Comparison of ENCODE assay signal across 26 cellular contexts in the genomic region with DNA sequence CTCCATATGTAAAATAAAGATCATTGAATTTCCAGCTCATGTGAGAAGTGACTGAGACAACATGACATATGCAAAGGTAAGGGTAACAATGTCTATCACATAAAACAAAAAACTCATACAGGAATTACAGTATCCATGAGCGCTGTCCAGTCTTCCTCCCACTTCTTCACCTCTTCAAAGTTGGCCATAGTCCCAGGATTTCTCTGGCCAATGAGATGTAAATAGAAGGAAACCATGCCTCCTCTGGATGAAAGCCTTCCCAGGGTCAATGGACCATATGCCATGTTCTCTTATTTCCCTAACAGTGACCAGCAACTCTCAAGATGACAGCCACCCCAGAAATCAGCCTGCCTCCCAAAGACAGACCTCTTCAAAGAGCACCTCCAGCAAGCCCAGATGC.
"Had no signal": no experiment of that assay in that cellular context is flagged by ENCODE, and none has a peak within 500 bp of the region (broad histone marks: within the 10 kb centered on the region; RNA-seq: fewer than 3 reads in every experiment).

No MANE protein-coding gene starts in this region.

- H3K27ac ChIP-seq: neutrophil, pancreas, prostate gland, right atrium auricular region, right lobe of liver, sigmoid colon, stomach, thoracic aorta, thyroid gland, tibial nerve, upper lobe of left lung, vagina had no signal

- H3K27me3 ChIP-seq: neutrophil, pancreas, right atrium auricular region, right lobe of liver, sigmoid colon, stomach, thyroid gland, tibial nerve, upper lobe of left lung, vagina had no signal

- H3K4me3 ChIP-seq: pancreas, prostate gland, right atrium auricular region, right lobe of liver, sigmoid colon, stomach, thoracic aorta, thyroid gland, tibial nerve, upper lobe of left lung, vagina had no signal

- H3K36me3 ChIP-seq: neutrophil, pancreas, prostate gland, right atrium auricular region, right lobe of liver, sigmoid colon, stomach, thoracic aorta, thyroid gland, tibial nerve, upper lobe of left lung, vagina had no signal

- FAIRE-seq: pancreas, small intestine, urothelium cell line had no signal

- H3K4me1 ChIP-seq: pancreas, prostate gland, right atrium auricular region, right lobe of liver, sigmoid colon, stomach, thyroid gland, upper lobe of left lung had no signal

- DNase-seq: nephron progenitor cell; nucleus accumbens; pancreas; retina; right lobe of liver; sigmoid colon; small intestine; stimulated activated CD4-positive, alpha-beta T cell treated with anti-CD3 and anti-CD28 coated beads, Interleukin-15, amount 100 ng/mL, for 24 hours; stimulated activated CD4-positive, alpha-beta T cell treated with anti-CD3 and anti-CD28 coated beads, Interleukin-2, amount 100 ng/mL, for 24 hours; stimulated activated CD4-positive, alpha-beta T cell treated with anti-CD3 and anti-CD28 coated beads, Interleukin-2, amount 100 ng/mL, for 48 hours; stimulated activated CD4-positive, alpha-beta T cell treated with anti-CD3 and anti-CD28 coated beads, Interleukin-4, amount 100 ng/mL, for 24 hours; stimulated activated naive B cell treated with anti-CD40 and anti-IgM and Interleukin-4, amounts not matched to agents 10 μg/mL and 1 μg/mL and 100 μg/mL, for 72 hours; stimulated activated naive CD4-positive, alpha-beta T cell treated with Interleukin-2 at 50 U/mL for 16 hours; stomach; thyroid gland; trophoblast cell; upper lobe of left lung had no signal

- ATAC-seq: natural killer cell treated with Interleukin-12 subunit alpha and Interleukin-12 subunit beta and Interleukin-15 and Interleukin-18, amount 100 ng/mL, for 72 hours; pancreas; right lobe of liver; stimulated activated effector memory CD8-positive, alpha-beta T cell treated with anti-CD3 and anti-CD28 coated beads, Interleukin-12 subunit alpha, Interleukin-12 subunit beta, amount 100 ng/mL, for 72 hours; stimulated activated naive B cell treated with anti-CD40 and anti-IgM and Interleukin-4, amounts not matched to agents 10 μg/mL and 1 μg/mL and 100 μg/mL, for 72 hours had no signal

- H3K9me3 ChIP-seq: neutrophil, pancreas, prostate gland, right atrium auricular region, right lobe of liver, sigmoid colon, stomach, thoracic aorta, thyroid gland, tibial nerve, upper lobe of left lung, vagina had no signal
